Comparison of ENCODE assay signal across 21 cellular contexts in genomic region chr1:58738873-58739272, GRCh38. TPM values are rescaled to one million over a fixed set of nuclear protein-coding genes. Genes with fewer than 3 reads are reported as not detected.
DNase-seq lines count a peak whose midpoint lies in the region; ATAC-seq and TF ChIP-seq lines count a peak whose summit lies in the region.
"Had no signal": no experiment of that assay in that cellular context is flagged by ENCODE, and none has a peak within 500 bp of the region (broad histone marks: within the 10 kb centered on the region; RNA-seq: fewer than 3 reads in every experiment).

No MANE protein-coding gene starts in this region.

- no peak for TF ChIP-seq CTCF in left ventricle myocardium inferior (IDR thresholded peaks at IDR 0.05; ENCODE audit: borderline replicate concordance)
- no peak for TF ChIP-seq CTCF in NB4 (IDR thresholded peaks at IDR 0.05; ENCODE audit: low read depth, low read length)
- no peak for TF ChIP-seq CTCF in neutrophil (IDR thresholded peaks at IDR 0.05)
- TF ChIP-seq CTCF in uterus (IDR thresholded peaks at IDR 0.05): no peak

- peak; percentile 66 for ATAC-seq in Right ventricle myocardium superior (ENCODE audit: poor library complexity)
- ATAC-seq: A549; stimulated activated effector memory CD8-positive, alpha-beta T cell treated with anti-CD3 and anti-CD28 coated beads, Interleukin-12 subunit alpha, Interleukin-12 subunit beta, amount 100 ng/mL, for 72 hours had no signal

- peaks cover 8% of the 10 kb centered on the region for H3K4me1 ChIP-seq in left ventricle myocardium inferior
- H3K4me1 ChIP-seq in neutrophil (ENCODE audit: control insufficient read depth in 1 of 2, insufficient read depth in 1 of 2, low read depth in 1 of 2, low read length in 1 of 2): peaks cover 15 to 16% of the 10 kb centered on the region in 2 experiments
- H3K4me1 ChIP-seq in uterus: peaks cover 0 to 4% of the 10 kb centered on the region in 2 donors
- H3K4me1 ChIP-seq: A549, BLaER1 had no signal

- H3K27me3 ChIP-seq in left ventricle myocardium inferior (ENCODE audit: low read depth) (no peaks in the 10 kb centered on the region), neutrophil (no peaks in the 10 kb centered on the region), uterus (no peaks in the 10 kb centered on the region)
- H3K27me3 ChIP-seq: BLaER1, cardiac muscle cell, esophagus squamous epithelium, suprapubic skin had no signal

- intact Hi-C loops in Right ventricle myocardium superior (cut with DNase I) (no loop called here), left ventricle myocardium inferior (cut with micrococcal nuclease) (loop anchor here (10.0 kb wide), 1 partner anchor 1026 kb away; no protein-coding TSS in a partner anchor), uterus (cut with DNase I; ENCODE audit: low total_unique reads) (loop anchor here (5.0 kb wide), 1 partner anchor 1023 kb away; no protein-coding TSS in a partner anchor)

- H3K4me3 ChIP-seq in left ventricle myocardium inferior (no peak overlapping the region), NB4 (ENCODE audit: low read depth, low read length) (no peak overlapping the region), neutrophil (ENCODE audit: low read depth in 1 of 2, low read length in 1 of 2) (no peak overlapping the region), uterus (no peak overlapping the region)
- H3K4me3 ChIP-seq: A549, BLaER1, cardiac muscle cell, esophagus squamous epithelium, suprapubic skin had no signal

- no peak for DNase-seq in Right ventricle myocardium superior
- DNase-seq in left ventricle myocardium inferior: no peak
- DNase-seq in NB4 (ENCODE audit: low read depth): peak; percentile 86
- DNase-seq in amniotic epithelial cell (ENCODE audit: low read depth): peak; percentile 20
- no peak for DNase-seq in NCI-H526 (lab: John Stamatoyannopoulos, UW)
- DNase-seq in uterus: no peak
- no peak for DNase-seq in activated CD8-positive, alpha-beta memory T cell treated with anti-CD3 and anti-CD28 coated beads, Interleukin-2, amount 50 U/mL, for 48 hours
- DNase-seq: activated CD4-positive, alpha-beta T cell treated with anti-CD3 and anti-CD28 coated beads, Interleukin-2, amount 50 U/mL, for 4 hours; activated T-cell treated with anti-CD3 and anti-CD28 coated beads for 4 hours; amniotic stem cell; esophagus squamous epithelium; NCI-H187 treated with DMSO at 0.1 percent for 48 hours; NCI-H345; nephron progenitor cell; WERI-Rb-1 had no signal

- TF ChIP-seq POLR2A in NB4 (IDR thresholded peaks at IDR 0.05; ENCODE audit: extremely low read depth, insufficient read length) (no peak), uterus (IDR thresholded peaks at IDR 0.05) (no peak)

- no peaks in the 10 kb centered on the region for H3K36me3 ChIP-seq in left ventricle myocardium inferior
- no peaks in the 10 kb centered on the region for H3K36me3 ChIP-seq in neutrophil
- no peaks in the 10 kb centered on the region for H3K36me3 ChIP-seq in uterus
- H3K36me3 ChIP-seq: BLaER1, cardiac muscle cell, esophagus squamous epithelium, suprapubic skin, WERI-Rb-1 had no signal

- H3K27ac ChIP-seq in left ventricle myocardium inferior (replicated peaks) (no peak overlapping the region), neutrophil (peak overlapping the region; percentile 39), uterus (no peak overlapping the region)
- H3K27ac ChIP-seq: A549, BLaER1, cardiac muscle cell, esophagus squamous epithelium, suprapubic skin, WERI-Rb-1 had no signal

- H3K9me3 ChIP-seq in left ventricle myocardium inferior (replicated peaks) (no peaks in the 10 kb centered on the region), neutrophil (no peaks in the 10 kb centered on the region), uterus (no peaks in the 10 kb centered on the region)
- H3K9me3 ChIP-seq: A549, BLaER1, esophagus squamous epithelium, suprapubic skin had no signal

RNA-seq across cellular contexts. Expression of gene MYSM1, which starts 39.0 kb away (rescaled TPM):
- total RNA-seq in Right ventricle myocardium superior: 20.3 TPM
- total RNA-seq in left ventricle myocardium inferior: 20.4 TPM
- 10 to 100 TPM; 14.4 to 61.3 (median 46.5) TPM for total RNA-seq in uterus

RNA-seq across cellular contexts. Expression of gene JUN, which starts 45.0 kb away (rescaled TPM):
- total RNA-seq in Right ventricle myocardium superior (54.8 TPM), left ventricle myocardium inferior (101 TPM), uterus (100 to 1,000 TPM; 154 to 246 (median 239) TPM)

Comparison
In these comparisons a context has a peak if more than half of its experiments do, and no peak if none do; other contexts are left out.
1. DNase-seq: peak in NB4 (single experiment) and amniotic epithelial cell (single experiment); none in Right ventricle myocardium superior (single experiment), left ventricle myocardium inferior (single experiment), NCI-H526 (0 of 2), uterus (0 of 2) and activated CD8-positive, alpha-beta memory T cell treated with anti-CD3 and anti-CD28 coated beads, Interleukin-2, amount 50 U/mL, for 48 hours (single experiment).